In the genomic region with DNA sequence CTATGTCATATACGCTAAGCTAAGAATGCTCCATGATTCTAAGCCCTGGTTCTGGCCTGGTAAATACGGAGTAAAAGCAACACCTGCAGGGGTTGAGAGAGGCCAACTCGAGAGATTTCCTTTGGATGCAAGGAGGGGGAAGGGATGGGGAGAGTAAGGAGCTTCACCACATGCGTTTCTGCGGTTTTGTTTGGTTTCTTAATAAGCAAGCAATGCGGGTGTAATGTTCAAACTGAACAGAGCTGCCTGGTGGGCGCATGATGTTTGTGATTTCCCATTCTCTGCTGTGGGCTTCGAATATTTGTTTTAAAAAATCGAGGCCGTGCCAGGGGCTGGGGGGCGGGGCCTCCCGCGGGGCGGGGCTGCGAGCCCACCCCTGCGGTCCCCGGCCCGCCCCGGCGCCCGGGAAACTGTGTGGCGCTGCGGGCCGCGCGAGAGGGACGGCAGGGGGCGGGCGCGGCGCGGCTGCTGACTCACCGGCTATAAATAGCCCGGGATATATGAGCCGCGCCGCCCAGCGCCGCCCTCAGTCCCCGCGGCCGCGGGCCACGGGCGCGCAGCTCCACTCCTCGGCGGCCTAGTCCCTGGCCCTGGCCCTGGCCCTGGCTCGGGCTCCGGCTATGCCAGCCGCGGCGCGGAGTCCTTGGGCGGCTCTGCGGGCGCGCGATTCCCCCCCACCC, we compare ENCODE assay signal across 8 cellular contexts. TPM values are rescaled to one million over a fixed set of nuclear protein-coding genes. Genes with fewer than 3 reads are reported as not detected.
DNase-seq lines count a peak whose midpoint lies in the region; ATAC-seq, FAIRE-seq and TF ChIP-seq lines count a peak whose summit lies in the region.

No MANE protein-coding gene starts in this region.

- peak overlapping the region; percentile 79 for H3K27ac Mint-ChIP-seq in central memory CD8-positive, alpha-beta T cell (ENCODE audit: low read depth)

- peaks cover 34% of the 10 kb centered on the region for H3K36me3 Mint-ChIP-seq in central memory CD8-positive, alpha-beta T cell (ENCODE audit: insufficient read depth)

- H3K4me3 Mint-ChIP-seq in central memory CD8-positive, alpha-beta T cell, result peak overlapping the region; percentile 60

- in situ Hi-C loops in GM13976 (cut with MboI; ENCODE audit: low sequenced_read_pairs, unreplicated experiment), result no loop called here

- no peaks in the 10 kb centered on the region for H3K9me3 Mint-ChIP-seq in central memory CD8-positive, alpha-beta T cell

- TF ChIP-seq CTCF in GM13976 (IDR thresholded peaks at IDR 0.05; ENCODE audit: borderline replicate concordance, control extremely low read depth, extremely low read depth, insufficient read depth, missing control alignments), result no peak
- peak; percentile 45 for TF ChIP-seq CTCF in kidney (IDR thresholded peaks at IDR 0.05; ENCODE audit: borderline replicate concordance, extremely low read depth, insufficient read depth)

- peaks cover 14 to 29% of the 10 kb centered on the region in 2 donors for H3K4me1 ChIP-seq in kidney (ENCODE audit: control insufficient read depth in 1 of 2, insufficient read depth in 1 of 2, low read depth in 1 of 2, low read length in 2 of 2)

- H3K9ac ChIP-seq in kidney (ENCODE audit: low read length in 2 of 2), result peak overlapping the region; percentile 73 to 93

- FAIRE-seq in kidney (lab: Jason Lieb, UNC), result no peak

- H3K27ac ChIP-seq in kidney (ENCODE audit: low read depth in 2 of 2, low read length in 2 of 2), result peak overlapping the region; percentile 99

- peak; percentile 97 for DNase-seq in GM13976 (ENCODE audit: low spot score)
- peak; percentile 84 for DNase-seq in NCI-H2196 treated with DMSO at 0.1 percent for 48 hours (lab: John Stamatoyannopoulos, UW; ENCODE audit: unreplicated experiment)
- peak; percentile 70 for DNase-seq in activated CD4-positive, CD25-positive, alpha-beta regulatory T cell treated with anti-CD3 and anti-CD28 coated beads, Interleukin-2, amount 50 U/mL, for 16 hours (ENCODE audit: low read depth, low spot score)
- peak; percentile 86 to 87 for DNase-seq in central memory CD8-positive, alpha-beta T cell (ENCODE audit: low spot score in 2 of 2)
- peak; percentile 97 for DNase-seq in kidney
- peak; percentile 83 for DNase-seq in stimulated activated CD4-positive, alpha-beta T cell treated with anti-CD3 and anti-CD28 coated beads, Interleukin-12 subunit alpha, Interleukin-12 subunit beta, amount 100 ng/mL, for 4 hours

- intact Hi-C loops in kidney (cut with DNase I), result no loop called here

- H3K27me3 Mint-ChIP-seq in central memory CD8-positive, alpha-beta T cell, result no peaks in the 10 kb centered on the region

- ATAC-seq in HG03025 (IDR thresholded peaks at IDR 0.05; ENCODE audit: low FRiP score, unreplicated experiment) (peak; percentile 21), GM19455 (IDR thresholded peaks at IDR 0.05; ENCODE audit: unreplicated experiment) (no peak)
- peak; percentile 42 for ATAC-seq in central memory CD8-positive, alpha-beta T cell (replicated peaks; ENCODE audit: extremely low read depth, poor library complexity, severe bottlenecking)

- H3K36me3 ChIP-seq in kidney (ENCODE audit: control insufficient read depth in 1 of 2, insufficient read depth in 2 of 2, low read length in 2 of 2), result no peaks in the 10 kb centered on the region

- peaks cover 6% of the 10 kb centered on the region for H3K4me1 Mint-ChIP-seq in central memory CD8-positive, alpha-beta T cell

- H3K4me3 ChIP-seq in kidney (ENCODE audit: low read length in 2 of 2), result peak overlapping the region; percentile 58 to 64

- H3K9me3 ChIP-seq in kidney (ENCODE audit: control insufficient read depth in 1 of 2, low read length in 2 of 2), result no peaks in the 10 kb centered on the region

RNA-seq across cellular contexts. Expression of a gene that starts 5.1 kb away (rescaled TPM):
- 14.2 TPM for total RNA-seq in kidney
- polyA plus RNA-seq in kidney (ENCODE audit: insufficient read depth, low read depth, low replicate concordance), result 3.2 TPM

RNA-seq across cellular contexts. Expression of a gene that starts 30.4 kb away (rescaled TPM):
- total RNA-seq in kidney, result 49.0 TPM
- 14.0 TPM for polyA plus RNA-seq in kidney (ENCODE audit: insufficient read depth, low read depth, low replicate concordance)

RNA-seq across cellular contexts. Expression of a gene that starts 48.8 kb away (rescaled TPM):
- total RNA-seq in kidney, result 28.4 TPM
- polyA plus RNA-seq in kidney (ENCODE audit: insufficient read depth, low read depth, low replicate concordance), result 17.0 TPM
